ENCODE assay signal across 10 cellular contexts in the genomic region with DNA sequence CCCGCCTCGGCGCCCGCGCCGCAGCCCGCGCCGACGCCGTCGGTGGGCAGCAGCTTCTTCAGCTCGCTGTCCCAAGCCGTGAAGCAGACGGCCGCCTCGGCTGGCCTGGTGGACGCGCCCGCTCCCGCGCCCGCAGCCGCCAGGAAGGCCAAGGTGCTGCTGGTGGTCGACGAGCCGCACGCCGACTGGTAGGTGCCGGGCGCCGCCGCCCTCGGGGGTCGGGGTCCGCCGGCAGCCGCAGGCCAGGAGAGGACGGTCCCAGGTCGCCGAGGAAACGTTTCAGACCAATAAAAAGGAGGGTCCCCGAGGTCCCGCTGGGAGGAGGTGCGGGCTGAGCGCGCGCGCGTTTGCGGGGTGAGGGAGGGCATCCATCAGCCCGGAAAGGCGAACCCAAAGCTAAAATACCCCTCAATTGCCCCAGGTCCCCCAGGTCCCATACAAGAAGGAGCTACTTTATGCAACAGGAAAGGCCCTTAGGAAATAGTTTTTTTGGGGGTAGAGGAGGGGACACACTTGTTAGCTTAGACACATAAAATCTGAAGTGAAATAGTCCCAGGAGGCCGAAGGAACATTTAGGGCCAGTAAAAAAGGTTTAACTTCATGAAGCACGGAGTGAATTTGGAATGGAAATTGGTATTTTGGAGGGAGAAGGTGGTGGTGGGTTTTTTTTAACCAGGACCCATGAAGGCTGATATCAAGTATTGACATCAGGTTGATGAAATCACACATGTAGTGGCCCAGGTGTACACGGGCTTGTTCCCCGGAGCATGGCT. TPM values are rescaled to one million over a fixed set of nuclear protein-coding genes. Genes with fewer than 3 reads are reported as not detected.
DNase-seq lines count a peak whose midpoint lies in the region; ATAC-seq and TF ChIP-seq lines count a peak whose summit lies in the region.
"Had no signal": no experiment of that assay in that cellular context is flagged by ENCODE, and none has a peak within 500 bp of the region (broad histone marks: within the 10 kb centered on the region; RNA-seq: fewer than 3 reads in every experiment).

No MANE protein-coding gene starts in this region.

- BruUV-seq in Panc1 (replicated peaks; lab: Mats Ljungman, UMichigan): no TSS peak

- H3K27ac ChIP-seq in SK-N-SH (ENCODE audit: low read depth in 2 of 2, low read length in 1 of 2) (no peak overlapping the region), Panc1 (ENCODE audit: low read length) (no peak overlapping the region), smooth muscle cell (ENCODE audit: low read depth) (no peak overlapping the region)

- no peak overlapping the region for H3K9ac ChIP-seq in SK-N-SH
- H3K9ac ChIP-seq in smooth muscle cell (ENCODE audit: low read depth): no peak overlapping the region

- no peak for TF ChIP-seq EP300 in SK-N-SH (IDR thresholded peaks at IDR 0.05; ENCODE audit: borderline replicate concordance in 1 of 2, low read depth in 1 of 2, low read length in 1 of 2)

- H3K79me2 ChIP-seq in SK-N-SH (ENCODE audit: insufficient read depth) (no peaks in the 10 kb centered on the region), smooth muscle cell (ENCODE audit: low read depth) (no peaks in the 10 kb centered on the region)

- TF ChIP-seq CTCF in SK-N-SH (IDR thresholded peaks at IDR 0.05) (no peak), Panc1 (IDR thresholded peaks at IDR 0.05) (no peak), smooth muscle cell (IDR thresholded peaks at IDR 0.05; ENCODE audit: borderline replicate concordance, insufficient read depth, poor library complexity, severe bottlenecking) (no peak)

- CTCF ChIA-PET in SK-N-SH (lab: Yijun Ruan, JAX): interaction anchor here (0.5 to 2.5 kb wide), 9 partner anchors 10 to 347 kb away, joined by 3 to 10 read pairs (median 4); a partner anchor contains a TSS
- CTCF ChIA-PET in Panc1 (lab: Charles Lee): no interaction called here

- peak; percentile 80 for DNase-seq in SK-N-SH
- no peak for DNase-seq in Panc1 (ENCODE audit: low read depth, low spot score)
- no peak for DNase-seq in smooth muscle cell (lab: John Stamatoyannopoulos, UW; ENCODE audit: unreplicated experiment)
- no peak for DNase-seq in HT-29 (ENCODE audit: low spot score)
- DNase-seq in HK-2 (ENCODE audit: unreplicated experiment): no peak
- DNase-seq in nucleus accumbens (lab: John Stamatoyannopoulos, UW): no peak
- DNase-seq: MV-4-11 had no signal

- peaks cover 0 to 19% of the 10 kb centered on the region in 2 experiments; a peak in 2 of 4 replicates for H3K4me1 ChIP-seq in SK-N-SH (ENCODE audit: control insufficient read depth in 1 of 2, insufficient read depth in 2 of 2, low read depth in 1 of 2, low read length in 1 of 2)
- H3K4me1 ChIP-seq in Panc1 (ENCODE audit: control insufficient read depth, insufficient read depth, low read length): no peaks in the 10 kb centered on the region
- no peaks in the 10 kb centered on the region for H3K4me1 ChIP-seq in smooth muscle cell (ENCODE audit: low read depth)

- H3K9me3 ChIP-seq in SK-N-SH (no peaks in the 10 kb centered on the region), Panc1 (ENCODE audit: control insufficient read depth, insufficient read depth, low read depth, low read length) (no peaks in the 10 kb centered on the region), smooth muscle cell (replicated peaks; ENCODE audit: low read depth) (no peaks in the 10 kb centered on the region)

- H3K4me2 ChIP-seq in SK-N-SH (no peak overlapping the region), smooth muscle cell (peak overlapping the region; percentile 82)

- H3K36me3 ChIP-seq in SK-N-SH (replicated peaks in 1 of 2; ENCODE audit: control insufficient read depth in 1 of 2, insufficient read depth in 2 of 2, low read length in 1 of 2) (no peaks in the 10 kb centered on the region), Panc1 (ENCODE audit: control insufficient read depth, insufficient read depth, low read length) (no peaks in the 10 kb centered on the region), smooth muscle cell (ENCODE audit: low read depth) (no peaks in the 10 kb centered on the region)

- H4K20me1 ChIP-seq in SK-N-SH (ENCODE audit: insufficient read depth) (no peaks in the 10 kb centered on the region), smooth muscle cell (ENCODE audit: low read depth) (no peaks in the 10 kb centered on the region)

- no peak for ATAC-seq in SK-N-SH treated with all-trans-retinoic acid at 6 μM for 48 hours
- peak; percentile 46 for ATAC-seq in Panc1

- no peaks in the 10 kb centered on the region for H3F3A ChIP-seq in SK-N-SH (replicated peaks; ENCODE audit: insufficient read depth)
- H3F3A ChIP-seq in smooth muscle cell (ENCODE audit: low read depth): no peaks in the 10 kb centered on the region

- in situ Hi-C loops in Panc1 (cut with HindIII; ENCODE audit: low pct_unique_long_range_greater_than_20kb, low sequenced_read_pairs): no loop called here

- 22% methylated on average over 13 of the region's 57 CpGs for WGBS in SK-N-SH (ENCODE audit: low lambda C conversion rate)
- 6% methylated on average over 48 of the region's 57 CpGs for WGBS in smooth muscle cell (ENCODE audit: low lambda C conversion rate)

- H3K4me3 ChIP-seq in SK-N-SH (ENCODE audit: low read depth in 2 of 2, low read length in 1 of 2) (peak overlapping the region in 1 of 2 experiments; percentile 52; a peak in 2 of 4 replicates), Panc1 (ENCODE audit: low read depth in 2 of 2, low read length in 2 of 2) (peak overlapping the region; percentile 6 to 34; a peak in 2 of 4 replicates), iPS-11a (ENCODE audit: low read depth, low read length) (peak overlapping the region; percentile 61), smooth muscle cell (peak overlapping the region; percentile 39)

- H2AFZ ChIP-seq in SK-N-SH (ENCODE audit: low read depth) (no peak overlapping the region), smooth muscle cell (ENCODE audit: low read depth) (peak overlapping the region; percentile 53)

- H3K27me3 ChIP-seq in SK-N-SH (ENCODE audit: insufficient read depth) (peaks cover 29% of the 10 kb centered on the region; the same call in 1 of the 2 replicates), Panc1 (ENCODE audit: control insufficient read depth, insufficient read depth, low read length) (peaks cover 17% of the 10 kb centered on the region), smooth muscle cell (ENCODE audit: low read depth) (peaks cover 23% of the 10 kb centered on the region)

- TF ChIP-seq RAD21 in SK-N-SH (IDR thresholded peaks at IDR 0.05; ENCODE audit: low read length): no peak

- POLR2A ChIA-PET in SK-N-SH (lab: Yijun Ruan, JAX) (interaction anchor here (0.6 to 1.5 kb wide), 4 partner anchors 10 to 114 kb away, joined by 3 to 5 read pairs (median 4); no protein-coding TSS in a partner anchor), Panc1 (lab: Charles Lee) (no interaction called here)

- no peaks in the 10 kb centered on the region for H3K9me2 ChIP-seq in SK-N-SH

- intact Hi-C loops in Panc1 (cut with micrococcal nuclease; ENCODE audit: unreplicated experiment): no loop called here

TF ChIP-seq in SK-N-SH, 30 proteins besides CTCF, POLR2A, EP300 and RAD21:
- TF ChIP-seq TCF12 (IDR thresholded peaks at IDR 0.05) (no peak), MXI1 (IDR thresholded peaks at IDR 0.05; ENCODE audit: low read depth, low read length) (0 out of 2 replicates have a peak, but pooled peaks have one; percentile 11)

TF ChIP-seq in SK-N-SH treated with all-trans-retinoic acid at 6 μM for 48 hours, 23 proteins besides CTCF, POLR2A, EP300 and RAD21:
- TF ChIP-seq CSDC2 (CRISPR knock-in tag; IDR thresholded peaks at IDR 0.05) (no peak), TCF4 (CRISPR knock-in tag; IDR thresholded peaks at IDR 0.05; ENCODE audit: borderline replicate concordance) (no peak), ARNTL (CRISPR knock-in tag; IDR thresholded peaks at IDR 0.05; ENCODE audit: borderline replicate concordance, low read depth) (no peak), ZNF70 (CRISPR knock-in tag; IDR thresholded peaks at IDR 0.05) (no peak), RARB (CRISPR knock-in tag; IDR thresholded peaks at IDR 0.05) (no peak), ESRRG (CRISPR knock-in tag; IDR thresholded peaks at IDR 0.05) (no peak), TOX (CRISPR knock-in tag; IDR thresholded peaks at IDR 0.05; ENCODE audit: borderline replicate concordance) (no peak)
- TF ChIP-seq, protein P1, sequence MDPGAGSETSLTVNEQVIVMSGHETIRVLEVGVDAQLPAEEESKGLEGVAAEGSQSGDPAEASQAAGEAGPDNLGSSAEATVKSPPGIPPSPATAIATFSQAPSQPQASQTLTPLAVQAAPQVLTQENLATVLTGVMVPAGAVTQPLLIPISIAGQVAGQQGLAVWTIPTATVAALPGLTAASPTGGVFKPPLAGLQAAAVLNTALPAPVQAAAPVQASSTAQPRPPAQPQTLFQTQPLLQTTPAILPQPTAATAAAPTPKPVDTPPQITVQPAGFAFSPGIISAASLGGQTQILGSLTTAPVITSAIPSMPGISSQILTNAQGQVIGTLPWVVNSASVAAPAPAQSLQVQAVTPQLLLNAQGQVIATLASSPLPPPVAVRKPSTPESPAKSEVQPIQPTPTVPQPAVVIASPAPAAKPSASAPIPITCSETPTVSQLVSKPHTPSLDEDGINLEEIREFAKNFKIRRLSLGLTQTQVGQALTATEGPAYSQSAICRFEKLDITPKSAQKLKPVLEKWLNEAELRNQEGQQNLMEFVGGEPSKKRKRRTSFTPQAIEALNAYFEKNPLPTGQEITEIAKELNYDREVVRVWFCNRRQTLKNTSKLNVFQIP (CRISPR knock-in tag; IDR thresholded peaks at IDR 0.05; ENCODE audit: borderline replicate concordance, low read depth): no peak
TF ChIP-seq in SK-N-SH treated with all-trans-retinoic acid at 6 μM for 48 hours: peak in this region for 0.

RNA-seq across cellular contexts. Expression of a gene that starts 0.7 kb away (rescaled TPM):
- polyA plus RNA-seq in SK-N-SH (2012; rRNA removed): 0.20 and 0.26 TPM in 2 replicates
- 0.17 and 0.39 TPM in 2 replicates for polyA plus RNA-seq in SK-N-SH (2012; cell fraction: cytosol; rRNA removed)
- polyA plus RNA-seq in SK-N-SH (2012; cell fraction: nucleus; rRNA removed): 0.49 and 0.76 TPM in 2 replicates
- total RNA-seq in Panc1 (2021; ENCODE audit: unreplicated experiment): 3.1 TPM
- polyA plus RNA-seq in Panc1 (2012; ENCODE audit: insufficient read length): 1.4 TPM
- 0.54 and 0.94 TPM in 2 replicates for total RNA-seq in smooth muscle cell
- 0.39 and 1.9 TPM in 2 replicates for polyA plus RNA-seq in smooth muscle cell
- 0.10 TPM in 1 of 2 replicates, not detected in the other for total RNA-seq in HT-29 (2014; rRNA removed; shearing (Covaris generic))
- total RNA-seq: fibroblast of villous mesenchyme had no signal
